ENCODE assay signal across 1 cellular context in genomic region chr4:78138252-78138651, GRCh38.
TF ChIP-seq lines count a peak whose summit lies in the region.

No MANE protein-coding gene starts in this region.

TF ChIP-seq in HepG2, 621 proteins besides CTCF, POLR2A, EP300 and RAD21 (continued from another document and continues in another):
- TF ChIP-seq CERS6 (CRISPR knock-in tag; IDR thresholded peaks at IDR 0.05) (no peak), ZNF264 (CRISPR knock-in tag; IDR thresholded peaks at IDR 0.05) (no peak), CREB1 (IDR thresholded peaks at IDR 0.05) (no peak), CREB1 (CRISPR knock-in tag; IDR thresholded peaks at IDR 0.05) (no peak), WIZ (CRISPR knock-in tag; IDR thresholded peaks at IDR 0.05) (no peak), ZNF614 (CRISPR knock-in tag; IDR thresholded peaks at IDR 0.05; ENCODE audit: borderline replicate concordance) (0 out of 2 replicates have a peak, but pooled peaks have one; percentile 49), ZUFSP (CRISPR knock-in tag; IDR thresholded peaks at IDR 0.05; ENCODE audit: borderline replicate concordance) (no peak), MLLT10 (CRISPR knock-in tag; IDR thresholded peaks at IDR 0.05) (no peak), ZNF253 (CRISPR knock-in tag; IDR thresholded peaks at IDR 0.05; ENCODE audit: borderline replicate concordance) (no peak), TBX2 (CRISPR knock-in tag; IDR thresholded peaks at IDR 0.05; ENCODE audit: borderline replicate concordance) (0 out of 2 replicates have a peak, but pooled peaks have one; percentile 14), ZNF101 (CRISPR knock-in tag; IDR thresholded peaks at IDR 0.05; ENCODE audit: borderline replicate concordance, low read depth) (no peak), NAIF1 (CRISPR knock-in tag; IDR thresholded peaks at IDR 0.05; ENCODE audit: borderline replicate concordance) (no peak), ZNF207 (IDR thresholded peaks at IDR 0.05; ENCODE audit: borderline replicate concordance) (no peak), CEBPG (CRISPR knock-in tag; IDR thresholded peaks at IDR 0.05) (peak; percentile 70), ZNF775 (CRISPR knock-in tag; IDR thresholded peaks at IDR 0.05; ENCODE audit: borderline replicate concordance) (no peak), DMAP1 (CRISPR knock-in tag; IDR thresholded peaks at IDR 0.05) (no peak), ZNF850 (CRISPR knock-in tag; conservative IDR thresholded peaks at IDR 0.05) (no peak), CSRNP1 (CRISPR knock-in tag; IDR thresholded peaks at IDR 0.05) (no peak), PCBP1 (IDR thresholded peaks at IDR 0.05; ENCODE audit: borderline replicate concordance, low read depth, low read length) (no peak), ZMYM3 (CRISPR knock-in tag; IDR thresholded peaks at IDR 0.05) (no peak), U2AF1 (optimal IDR thresholded peaks at IDR 0.05; ENCODE audit: low read depth, low read length) (no peak), GATAD1 (CRISPR knock-in tag; IDR thresholded peaks at IDR 0.05) (no peak), ZNF672 (CRISPR knock-in tag; IDR thresholded peaks at IDR 0.05) (no peak), POGK (CRISPR knock-in tag; conservative IDR thresholded peaks at IDR 0.05) (no peak), HMGA1 (CRISPR knock-in tag; conservative IDR thresholded peaks at IDR 0.05) (no peak), ZSCAN20 (CRISPR knock-in tag; IDR thresholded peaks at IDR 0.05; ENCODE audit: borderline replicate concordance) (no peak), RAD51 (IDR thresholded peaks at IDR 0.05; ENCODE audit: borderline replicate concordance) (no peak), ZNF251 (CRISPR knock-in tag; IDR thresholded peaks at IDR 0.05) (no peak), ZSCAN29 (CRISPR knock-in tag; conservative IDR thresholded peaks at IDR 0.05) (no peak), ZBTB20 (CRISPR knock-in tag; IDR thresholded peaks at IDR 0.05; ENCODE audit: borderline replicate concordance, low read depth) (no peak), SUZ12 (IDR thresholded peaks at IDR 0.05; ENCODE audit: low read depth, low read length) (no peak), ZNF570 (CRISPR knock-in tag; IDR thresholded peaks at IDR 0.05; ENCODE audit: borderline replicate concordance) (no peak), CREM (IDR thresholded peaks at IDR 0.05) (peak; percentile 51; the same call in 1 of the 2 replicates), CREM (CRISPR knock-in tag; IDR thresholded peaks at IDR 0.05) (no peak), MED1 (CRISPR knock-in tag; IDR thresholded peaks at IDR 0.05) (0 out of 2 replicates have a peak, but pooled peaks have one; percentile 49), KLF11 (CRISPR knock-in tag; IDR thresholded peaks at IDR 0.05) (no peak), ZFP82 (CRISPR knock-in tag; IDR thresholded peaks at IDR 0.05; ENCODE audit: borderline replicate concordance) (no peak), ZNF414 (CRISPR knock-in tag; IDR thresholded peaks at IDR 0.05) (no peak), POLR2AphosphoS5 (IDR thresholded peaks at IDR 0.05; ENCODE audit: low read depth, low read length) (no peak), ZNF136 (CRISPR knock-in tag; IDR thresholded peaks at IDR 0.05; ENCODE audit: low read depth) (no peak), ZNF562 (CRISPR knock-in tag; IDR thresholded peaks at IDR 0.05; ENCODE audit: borderline replicate concordance) (no peak), FOXP1 (IDR thresholded peaks at IDR 0.05) (no peak), FOXP1 (CRISPR knock-in tag; IDR thresholded peaks at IDR 0.05) (peak; percentile 10; the same call in 1 of the 2 replicates)
- TF ChIP-seq, protein P1, sequence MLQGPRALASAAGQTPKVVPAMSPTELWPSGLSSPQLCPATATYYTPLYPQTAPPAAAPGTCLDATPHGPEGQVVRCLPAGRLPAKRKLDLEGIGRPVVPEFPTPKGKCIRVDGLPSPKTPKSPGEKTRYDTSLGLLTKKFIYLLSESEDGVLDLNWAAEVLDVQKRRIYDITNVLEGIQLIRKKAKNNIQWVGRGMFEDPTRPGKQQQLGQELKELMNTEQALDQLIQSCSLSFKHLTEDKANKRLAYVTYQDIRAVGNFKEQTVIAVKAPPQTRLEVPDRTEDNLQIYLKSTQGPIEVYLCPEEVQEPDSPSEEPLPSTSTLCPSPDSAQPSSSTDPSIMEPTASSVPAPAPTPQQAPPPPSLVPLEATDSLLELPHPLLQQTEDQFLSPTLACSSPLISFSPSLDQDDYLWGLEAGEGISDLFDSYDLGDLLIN (CRISPR knock-in tag; IDR thresholded peaks at IDR 0.05; ENCODE audit: borderline replicate concordance): no peak
- TF ChIP-seq, protein P2, sequence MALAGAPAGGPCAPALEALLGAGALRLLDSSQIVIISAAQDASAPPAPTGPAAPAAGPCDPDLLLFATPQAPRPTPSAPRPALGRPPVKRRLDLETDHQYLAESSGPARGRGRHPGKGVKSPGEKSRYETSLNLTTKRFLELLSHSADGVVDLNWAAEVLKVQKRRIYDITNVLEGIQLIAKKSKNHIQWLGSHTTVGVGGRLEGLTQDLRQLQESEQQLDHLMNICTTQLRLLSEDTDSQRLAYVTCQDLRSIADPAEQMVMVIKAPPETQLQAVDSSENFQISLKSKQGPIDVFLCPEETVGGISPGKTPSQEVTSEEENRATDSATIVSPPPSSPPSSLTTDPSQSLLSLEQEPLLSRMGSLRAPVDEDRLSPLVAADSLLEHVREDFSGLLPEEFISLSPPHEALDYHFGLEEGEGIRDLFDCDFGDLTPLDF (CRISPR knock-in tag; IDR thresholded peaks at IDR 0.05): no peak
- TF ChIP-seq, protein P3, sequence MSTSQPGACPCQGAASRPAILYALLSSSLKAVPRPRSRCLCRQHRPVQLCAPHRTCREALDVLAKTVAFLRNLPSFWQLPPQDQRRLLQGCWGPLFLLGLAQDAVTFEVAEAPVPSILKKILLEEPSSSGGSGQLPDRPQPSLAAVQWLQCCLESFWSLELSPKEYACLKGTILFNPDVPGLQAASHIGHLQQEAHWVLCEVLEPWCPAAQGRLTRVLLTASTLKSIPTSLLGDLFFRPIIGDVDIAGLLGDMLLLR (CRISPR knock-in tag; IDR thresholded peaks at IDR 0.05): no peak
- TF ChIP-seq, protein P4, sequence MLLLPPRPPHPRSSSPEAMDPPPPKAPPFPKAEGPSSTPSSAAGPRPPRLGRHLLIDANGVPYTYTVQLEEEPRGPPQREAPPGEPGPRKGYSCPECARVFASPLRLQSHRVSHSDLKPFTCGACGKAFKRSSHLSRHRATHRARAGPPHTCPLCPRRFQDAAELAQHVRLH (CRISPR knock-in tag; IDR thresholded peaks at IDR 0.05; ENCODE audit: borderline replicate concordance, low read depth): no peak
- TF ChIP-seq, protein P5, sequence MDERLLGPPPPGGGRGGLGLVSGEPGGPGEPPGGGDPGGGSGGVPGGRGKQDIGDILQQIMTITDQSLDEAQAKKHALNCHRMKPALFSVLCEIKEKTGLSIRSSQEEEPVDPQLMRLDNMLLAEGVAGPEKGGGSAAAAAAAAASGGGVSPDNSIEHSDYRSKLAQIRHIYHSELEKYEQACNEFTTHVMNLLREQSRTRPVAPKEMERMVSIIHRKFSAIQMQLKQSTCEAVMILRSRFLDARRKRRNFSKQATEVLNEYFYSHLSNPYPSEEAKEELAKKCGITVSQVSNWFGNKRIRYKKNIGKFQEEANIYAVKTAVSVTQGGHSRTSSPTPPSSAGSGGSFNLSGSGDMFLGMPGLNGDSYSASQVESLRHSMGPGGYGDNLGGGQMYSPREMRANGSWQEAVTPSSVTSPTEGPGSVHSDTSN (CRISPR knock-in tag; IDR thresholded peaks at IDR 0.05): no peak
- TF ChIP-seq, protein P6, sequence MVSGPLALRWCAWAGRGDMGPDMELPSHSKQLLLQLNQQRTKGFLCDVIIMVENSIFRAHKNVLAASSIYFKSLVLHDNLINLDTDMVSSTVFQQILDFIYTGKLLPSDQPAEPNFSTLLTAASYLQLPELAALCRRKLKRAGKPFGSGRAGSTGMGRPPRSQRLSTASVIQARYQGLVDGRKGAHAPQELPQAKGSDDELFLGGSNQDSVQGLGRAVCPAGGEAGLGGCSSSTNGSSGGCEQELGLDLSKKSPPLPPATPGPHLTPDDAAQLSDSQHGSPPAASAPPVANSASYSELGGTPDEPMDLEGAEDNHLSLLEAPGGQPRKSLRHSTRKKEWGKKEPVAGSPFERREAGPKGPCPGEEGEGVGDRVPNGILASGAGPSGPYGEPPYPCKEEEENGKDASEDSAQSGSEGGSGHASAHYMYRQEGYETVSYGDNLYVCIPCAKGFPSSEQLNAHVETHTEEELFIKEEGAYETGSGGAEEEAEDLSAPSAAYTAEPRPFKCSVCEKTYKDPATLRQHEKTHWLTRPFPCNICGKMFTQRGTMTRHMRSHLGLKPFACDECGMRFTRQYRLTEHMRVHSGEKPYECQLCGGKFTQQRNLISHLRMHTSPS (CRISPR knock-in tag; IDR thresholded peaks at IDR 0.05; ENCODE audit: low read depth): 0 out of 2 replicates have a peak, but pooled peaks have one; percentile 19
- TF ChIP-seq, protein P7, sequence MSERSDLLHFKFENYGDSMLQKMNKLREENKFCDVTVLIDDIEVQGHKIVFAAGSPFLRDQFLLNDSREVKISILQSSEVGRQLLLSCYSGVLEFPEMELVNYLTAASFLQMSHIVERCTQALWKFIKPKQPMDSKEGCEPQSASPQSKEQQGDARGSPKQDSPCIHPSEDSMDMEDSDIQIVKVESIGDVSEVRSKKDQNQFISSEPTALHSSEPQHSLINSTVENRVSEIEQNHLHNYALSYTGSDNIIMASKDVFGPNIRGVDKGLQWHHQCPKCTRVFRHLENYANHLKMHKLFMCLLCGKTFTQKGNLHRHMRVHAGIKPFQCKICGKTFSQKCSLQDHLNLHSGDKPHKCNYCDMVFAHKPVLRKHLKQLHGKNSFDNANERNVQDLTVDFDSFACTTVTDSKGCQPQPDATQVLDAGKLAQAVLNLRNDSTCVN (CRISPR knock-in tag; IDR thresholded peaks at IDR 0.05; ENCODE audit: borderline replicate concordance): no peak
- TF ChIP-seq, protein P8, sequence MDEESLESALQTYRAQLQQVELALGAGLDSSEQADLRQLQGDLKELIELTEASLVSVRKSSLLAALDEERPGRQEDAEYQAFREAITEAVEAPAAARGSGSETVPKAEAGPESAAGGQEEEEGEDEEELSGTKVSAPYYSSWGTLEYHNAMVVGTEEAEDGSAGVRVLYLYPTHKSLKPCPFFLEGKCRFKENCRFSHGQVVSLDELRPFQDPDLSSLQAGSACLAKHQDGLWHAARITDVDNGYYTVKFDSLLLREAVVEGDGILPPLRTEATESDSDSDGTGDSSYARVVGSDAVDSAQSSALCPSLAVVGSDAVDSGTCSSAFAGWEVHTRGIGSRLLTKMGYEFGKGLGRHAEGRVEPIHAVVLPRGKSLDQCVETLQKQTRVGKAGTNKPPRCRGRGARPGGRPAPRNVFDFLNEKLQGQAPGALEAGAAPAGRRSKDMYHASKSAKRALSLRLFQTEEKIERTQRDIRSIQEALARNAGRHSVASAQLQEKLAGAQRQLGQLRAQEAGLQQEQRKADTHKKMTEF (CRISPR knock-in tag; IDR thresholded peaks at IDR 0.05): 0 out of 2 replicates have a peak, but pooled peaks have one; percentile 11
- TF ChIP-seq, protein P9, sequence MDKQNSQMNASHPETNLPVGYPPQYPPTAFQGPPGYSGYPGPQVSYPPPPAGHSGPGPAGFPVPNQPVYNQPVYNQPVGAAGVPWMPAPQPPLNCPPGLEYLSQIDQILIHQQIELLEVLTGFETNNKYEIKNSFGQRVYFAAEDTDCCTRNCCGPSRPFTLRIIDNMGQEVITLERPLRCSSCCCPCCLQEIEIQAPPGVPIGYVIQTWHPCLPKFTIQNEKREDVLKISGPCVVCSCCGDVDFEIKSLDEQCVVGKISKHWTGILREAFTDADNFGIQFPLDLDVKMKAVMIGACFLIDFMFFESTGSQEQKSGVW (CRISPR knock-in tag; IDR thresholded peaks at IDR 0.05; ENCODE audit: borderline replicate concordance): no peak
